1 cellular context compared by ENCODE assay signal in genomic region chr6:40334496-40334895, GRCh38.
TF ChIP-seq lines count a peak whose summit lies in the region.

No MANE protein-coding gene starts in this region.

TF ChIP-seq in GM23338, 12 proteins besides CTCF, POLR2A, EP300 and RAD21 (continued from another document):
- TF ChIP-seq EZH2phosphoT487 (IDR thresholded peaks at IDR 0.05; ENCODE audit: unreplicated experiment), result no peak
- no peak for TF ChIP-seq NANOG (IDR thresholded peaks at IDR 0.05; ENCODE audit: borderline replicate concordance)
- TF ChIP-seq CREB1 (CRISPR knock-in tag; IDR thresholded peaks at IDR 0.05; ENCODE audit: low read depth), result no peak
- no peak for TF ChIP-seq JUNB (IDR thresholded peaks at IDR 0.05; ENCODE audit: unreplicated experiment)
- no peak for TF ChIP-seq ZNF462 (CRISPR knock-in tag; IDR thresholded peaks at IDR 0.05)
- no peak for TF ChIP-seq POLR2AphosphoS5 (IDR thresholded peaks at IDR 0.05; ENCODE audit: low read depth)
- TF ChIP-seq ZNF114 (CRISPR knock-in tag; IDR thresholded peaks at IDR 0.05), result no peak
